8 cellular contexts compared by ENCODE assay signal in the genomic region with DNA sequence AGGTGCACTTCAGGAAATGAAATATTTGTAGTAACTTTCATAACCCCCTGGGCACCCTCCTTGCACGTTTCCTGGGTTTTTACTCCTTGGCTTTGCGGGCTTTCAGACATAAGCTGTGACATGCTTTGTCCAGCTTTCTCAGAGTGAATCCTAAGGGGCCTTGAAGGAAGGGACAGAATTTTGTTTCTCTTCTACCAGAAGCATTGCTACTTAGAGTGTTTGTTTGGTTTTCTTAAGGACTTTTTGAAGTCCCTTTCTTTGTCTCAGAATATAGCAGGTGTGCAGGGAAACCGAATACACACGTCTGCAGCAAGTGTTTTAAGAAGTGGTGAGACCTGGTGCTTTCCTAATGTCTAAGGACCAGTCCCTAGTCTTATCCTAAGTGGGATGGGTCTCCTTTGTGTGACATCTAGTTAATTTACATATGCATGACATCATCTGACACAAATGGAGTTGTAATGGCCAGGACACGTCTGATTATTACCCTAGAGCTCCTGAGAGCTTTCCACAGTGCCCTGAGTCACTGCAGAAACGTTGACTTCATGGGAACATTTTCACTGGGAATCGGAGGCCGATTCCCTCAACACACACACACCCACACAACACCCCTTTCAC. TPM values are rescaled to one million over a fixed set of nuclear protein-coding genes. Genes with fewer than 3 reads are reported as not detected.
DNase-seq lines count a peak whose midpoint lies in the region; TF ChIP-seq lines count a peak whose summit lies in the region.

No MANE protein-coding gene starts in this region.

- H3K36me3 Mint-ChIP-seq in activated CD4-positive, alpha-beta T cell treated with anti-CD3 and anti-CD28 coated beads, Interleukin-2, amount 10 ng/mL, durations not matched to agents 7 days and 5 days (ENCODE audit: low read depth): no peaks in the 10 kb centered on the region

- 12 to 40% methylated on average over 8 of the region's 8 CpGs for WGBS in esophagus squamous epithelium, 2 donors

- H3K36me3 ChIP-seq in esophagus squamous epithelium (no peaks in the 10 kb centered on the region), neuron (ENCODE audit: insufficient read depth, low read length) (no peaks in the 10 kb centered on the region)

- peaks cover 7% of the 10 kb centered on the region for H3K4me1 Mint-ChIP-seq in activated CD4-positive, alpha-beta T cell treated with anti-CD3 and anti-CD28 coated beads, Interleukin-2, amount 10 ng/mL, durations not matched to agents 7 days and 5 days

- peaks cover 0 to 26% (median 2%) of the 10 kb centered on the region in 4 donors for H3K27me3 ChIP-seq in esophagus squamous epithelium
- peaks cover 41% of the 10 kb centered on the region for H3K27me3 ChIP-seq in neuron (ENCODE audit: insufficient read depth, low read length)

- H3K4me3 Mint-ChIP-seq in activated CD4-positive, alpha-beta T cell treated with anti-CD3 and anti-CD28 coated beads, Interleukin-2, amount 10 ng/mL, durations not matched to agents 7 days and 5 days: peak overlapping the region; percentile 70

- peak overlapping the region in 2 of 4 donors; percentile 67 to 72 for H3K27ac ChIP-seq in esophagus squamous epithelium

- H3K27me3 Mint-ChIP-seq in activated CD4-positive, alpha-beta T cell treated with anti-CD3 and anti-CD28 coated beads, Interleukin-2, amount 10 ng/mL, durations not matched to agents 7 days and 5 days: peaks cover 46% of the 10 kb centered on the region

- H3K27ac Mint-ChIP-seq in activated CD4-positive, alpha-beta T cell treated with anti-CD3 and anti-CD28 coated beads, Interleukin-2, amount 10 ng/mL, durations not matched to agents 7 days and 5 days: no peak overlapping the region

- DNase-seq in activated CD4-positive, alpha-beta T cell treated with anti-CD3 and anti-CD28 coated beads, Interleukin-2, amount 10 ng/mL, durations not matched to agents 7 days and 5 days: no peak
- no peak for DNase-seq in activated CD4-positive, alpha-beta T cell treated with anti-CD3 and anti-CD28 coated beads for 1 hour
- DNase-seq in NCI-H524 treated with DMSO at 0.1 percent for 48 hours (lab: John Stamatoyannopoulos, UW) (peak; percentile 3), esophagus squamous epithelium (lab: John Stamatoyannopoulos, UW) (no peak), NCI-H187 treated with DMSO at 0.1 percent for 48 hours (lab: John Stamatoyannopoulos, UW) (no peak), NCI-H2227 (lab: John Stamatoyannopoulos, UW; ENCODE audit: unreplicated experiment) (no peak)
- DNase-seq in effector CD8-positive, alpha-beta T cell (lab: John Stamatoyannopoulos, UW): no peak

- intact Hi-C loops in esophagus squamous epithelium (cut with DNase I): no loop called here

- CTCF ChIA-PET in activated CD4-positive, alpha-beta T cell treated with anti-CD3 and anti-CD28 coated beads, Interleukin-2, amount 10 ng/mL, durations not matched to agents 7 days and 5 days (lab: Charles Lee): no interaction called here

- H3K4me3 ChIP-seq in esophagus squamous epithelium: peak overlapping the region; percentile 39 to 76 (median 63)
- H3K4me3 ChIP-seq in neuron (ENCODE audit: low read length): no peak overlapping the region

- peaks cover 9 to 24% (median 11%) of the 10 kb centered on the region in 3 donors for H3K4me1 ChIP-seq in esophagus squamous epithelium
- H3K4me1 ChIP-seq in neuron (ENCODE audit: insufficient read depth, low read length): peaks cover 24% of the 10 kb centered on the region

- H3K9me3 Mint-ChIP-seq in activated CD4-positive, alpha-beta T cell treated with anti-CD3 and anti-CD28 coated beads, Interleukin-2, amount 10 ng/mL, durations not matched to agents 7 days and 5 days: no peaks in the 10 kb centered on the region

- peak overlapping the region; percentile 49 for H2AFZ ChIP-seq in neuron (ENCODE audit: low read depth, low read length)

- POLR2A ChIA-PET in activated CD4-positive, alpha-beta T cell treated with anti-CD3 and anti-CD28 coated beads, Interleukin-2, amount 10 ng/mL, durations not matched to agents 7 days and 5 days (lab: Charles Lee): no interaction called here

- no peak for TF ChIP-seq POLR2A in esophagus squamous epithelium (IDR thresholded peaks at IDR 0.05)

- H3K9me3 ChIP-seq in esophagus squamous epithelium: no peaks in the 10 kb centered on the region
- H3K9me3 ChIP-seq in neuron (ENCODE audit: low read length): peaks cover 2% of the 10 kb centered on the region

- no peak for TF ChIP-seq CTCF in esophagus squamous epithelium (IDR thresholded peaks at IDR 0.05)

RNA-seq across cellular contexts. Expression of gene FAM149A, which starts 1.3 kb away (rescaled TPM):
- total RNA-seq in activated CD4-positive, alpha-beta T cell treated with anti-CD3 and anti-CD28 coated beads, Interleukin-2, amount 10 ng/mL, durations not matched to agents 7 days and 5 days: under 1 TPM; 0.50 to 0.71 TPM
- total RNA-seq in esophagus squamous epithelium: 10 to 100 TPM in 1 of 4 donors, 1 to 10 TPM in 2, under 1 TPM in 1; 0.83 to 11.4 (median 4.0) TPM

RNA-seq across cellular contexts. Expression of gene TLR3, which starts 36.9 kb away (rescaled TPM):
- 1 to 10 TPM in 1 of 2 experiments, under 1 TPM in 1; 0.97 to 1.7 TPM for total RNA-seq in activated CD4-positive, alpha-beta T cell treated with anti-CD3 and anti-CD28 coated beads, Interleukin-2, amount 10 ng/mL, durations not matched to agents 7 days and 5 days
- total RNA-seq in esophagus squamous epithelium: 10 to 100 TPM in 1 of 4 donors, 1 to 10 TPM in 3; 2.8 to 11.6 (median 5.8) TPM
